ENCODE assay signal across 7 cellular contexts in genomic region chr13:30618186-30618937, GRCh38. TPM values are rescaled to one million over a fixed set of nuclear protein-coding genes. Genes with fewer than 3 reads are reported as not detected.
DNase-seq lines count a peak whose midpoint lies in the region; ATAC-seq, FAIRE-seq and TF ChIP-seq lines count a peak whose summit lies in the region.

No MANE protein-coding gene starts in this region.

- no peak overlapping the region for H2BK15ac ChIP-seq in H9 (ENCODE audit: low read depth, low read length)

- no peak overlapping the region for H4K5ac ChIP-seq in H9 (ENCODE audit: insufficient read length, low read depth, low read length)

- H3K4me1 ChIP-seq in H9 (ENCODE audit: insufficient read depth, low read length) (no peaks in the 10 kb centered on the region), SJSA1 (replicated peaks) (0 out of 2 replicates have a peak, but pooled peaks cover 3% of the 10 kb centered on the region), esophagus muscularis mucosa (peaks cover 19 to 48% (median 42%) of the 10 kb centered on the region in 4 donors), pancreas (peaks cover 13 to 33% (median 21%) of the 10 kb centered on the region in 3 donors)

- H3K4me1 Mint-ChIP-seq in H9 = peaks cover 17% of the 10 kb centered on the region in 2 experiments

- no peak overlapping the region for H3K4me3 Mint-ChIP-seq in H9

- no peak overlapping the region for H2BK12ac ChIP-seq in H9 (ENCODE audit: insufficient read length, low read depth, low read length)

- no peaks in the 10 kb centered on the region for H3K27me3 Mint-ChIP-seq in H9 (ENCODE audit: low read depth)

- no peak overlapping the region for H3T11ph ChIP-seq in H9 (ENCODE audit: low read length)

- peaks cover 3% of the 10 kb centered on the region for H3K79me1 ChIP-seq in H9 (ENCODE audit: insufficient read depth, low read depth, low read length, poor library complexity, severe bottlenecking)

- FAIRE-seq in pancreas (lab: Jason Lieb, UNC) = no peak

- no peaks in the 10 kb centered on the region for H4K20me1 ChIP-seq in H9 (ENCODE audit: control insufficient read depth, insufficient read depth, insufficient read length)

- TF ChIP-seq CTCF in GM06990 (IDR thresholded peaks at IDR 0.05; ENCODE audit: insufficient read depth, low read length, poor library complexity, severe bottlenecking) (no peak), H9 (conservative IDR thresholded peaks at IDR 0.05) (no peak), esophagus muscularis mucosa (IDR thresholded peaks at IDR 0.05) (no peak), pancreas (IDR thresholded peaks at IDR 0.05) (no peak)

- no peak overlapping the region for H2BK5ac ChIP-seq in H9 (ENCODE audit: insufficient read length, low read length)

- H3K36me3 ChIP-seq in GM06990 (ENCODE audit: control insufficient read depth, insufficient read depth, low read length) (peaks cover 2% of the 10 kb centered on the region; the same call in 1 of the 2 replicates), SJSA1 (peaks cover 12% of the 10 kb centered on the region), esophagus muscularis mucosa (peaks cover 2 to 9% (median 6%) of the 10 kb centered on the region in 4 donors), pancreas (no peaks in the 10 kb centered on the region)

- H3K4me3 ChIP-seq in GM06990 (replicated peaks; ENCODE audit: low read depth, low read length) (peak overlapping the region; percentile 98), SJSA1 (peak overlapping the region; percentile 61), esophagus muscularis mucosa (peak overlapping the region; percentile 78 to 95 (median 90)), pancreas (peak overlapping the region; percentile 62 to 67 (median 66))

- H3K14ac ChIP-seq in H9 (ENCODE audit: insufficient read depth, low read length) = no peak overlapping the region

- TF ChIP-seq EP300 in esophagus muscularis mucosa (IDR thresholded peaks at IDR 0.05) = no peak

- no peaks in the 10 kb centered on the region for H3K9me3 Mint-ChIP-seq in H9

- H3K79me2 ChIP-seq in H9 (ENCODE audit: insufficient read depth, low read length) = peaks cover 27% of the 10 kb centered on the region

- no peaks in the 10 kb centered on the region for H3K27me3 ChIP-seq in GM06990 (replicated peaks; ENCODE audit: control insufficient read depth, insufficient read depth, low read length)
- no peaks in the 10 kb centered on the region for H3K27me3 ChIP-seq in H9 (ENCODE audit: insufficient read depth, low read length)
- no peaks in the 10 kb centered on the region for H3K27me3 ChIP-seq in SJSA1 (replicated peaks)
- no peaks in the 10 kb centered on the region for H3K27me3 ChIP-seq in esophagus muscularis mucosa
- no peaks in the 10 kb centered on the region for H3K27me3 ChIP-seq in pancreas

- no peak for TF ChIP-seq POLR2A in esophagus muscularis mucosa (IDR thresholded peaks at IDR 0.05; ENCODE audit: low read depth)

- peak overlapping the region; percentile 98 for H3K4me2 ChIP-seq in H9 (ENCODE audit: insufficient read depth, insufficient read length, low read length)

- peak overlapping the region; percentile 78 for H3K9ac ChIP-seq in H9 (ENCODE audit: extremely low read depth, insufficient read length, low read length)

- no peak for ATAC-seq in pancreas

- H3K27ac Mint-ChIP-seq in H9 = no peak overlapping the region

- no peak overlapping the region for H2BK120ac ChIP-seq in H9 (ENCODE audit: low read depth, low read length, poor library complexity, severe bottlenecking)

- no peak overlapping the region for H2AK5ac ChIP-seq in H9 (ENCODE audit: insufficient read length, low read length)

- DNase-seq in GM06990 (ENCODE audit: extremely low read depth, insufficient read length) (peak; percentile 42), H9 (no peak), SJSA1 (ENCODE audit: low read depth in 1 of 2, low spot score in 2 of 2) (peak in 1 of 2 experiments; percentile 0), esophagus muscularis mucosa (ENCODE audit: extremely low spot score) (no peak), pancreas (peak in 5 of 6 donors; percentile 37 to 58 (median 46)), posterior vena cava (ENCODE audit: low spot score) (no peak)
- DNase-seq in activated T-cell treated with anti-CD3 and anti-CD28 coated beads, Interleukin-2, amount 50 U/mL, for 1 hour = no peak

- no peak overlapping the region for H2BK20ac ChIP-seq in H9 (ENCODE audit: low read depth, low read length, poor library complexity, severe bottlenecking)

- intact Hi-C loops in esophagus muscularis mucosa (cut with DNase I) = loop anchor here (5.0 kb wide), 1 partner anchor 211 kb away; no protein-coding TSS in a partner anchor
- intact Hi-C loops in pancreas (cut with DNase I) = no loop called here
- intact Hi-C loops in posterior vena cava (cut with DNase I) = loop anchor here in 1 of 2 donors (10.0 kb wide), 1 partner anchor 246 kb away; no protein-coding TSS in a partner anchor

- H3K9me3 ChIP-seq in H9 (ENCODE audit: control insufficient read depth, low read depth, low read length) (no peaks in the 10 kb centered on the region), SJSA1 (replicated peaks) (no peaks in the 10 kb centered on the region), esophagus muscularis mucosa (no peaks in the 10 kb centered on the region), pancreas (no peaks in the 10 kb centered on the region)

- peaks cover 6 to 22% (median 12%) of the 10 kb centered on the region in 3 experiments; a peak in 5 of 7 replicates for H3K36me3 Mint-ChIP-seq in H9 (ENCODE audit: insufficient read depth in 1 of 3, low read depth in 3 of 3)

- no peak overlapping the region for H3K23ac ChIP-seq in H9 (ENCODE audit: insufficient read length, low read depth, low read length)

- no peak overlapping the region for H3K56ac ChIP-seq in H9 (ENCODE audit: insufficient read length, low read depth, low read length)

- no peak overlapping the region for H4K91ac ChIP-seq in H9 (ENCODE audit: insufficient read length, low read depth, low read length)

- H2AFZ ChIP-seq in H9 (ENCODE audit: low read length) = no peak overlapping the region

- no peak overlapping the region for H3K4ac ChIP-seq in H9 (ENCODE audit: low read depth, low read length)

- no peak overlapping the region for H3K18ac ChIP-seq in H9 (ENCODE audit: insufficient read length, low read depth, low read length)

- H3K23me2 ChIP-seq in H9 (ENCODE audit: insufficient read length, low read depth, low read length, poor library complexity, severe bottlenecking) = peaks cover 13% of the 10 kb centered on the region

- no peak overlapping the region for H4K8ac ChIP-seq in H9 (replicated peaks; ENCODE audit: insufficient read length, low read depth, low read length)

- no peak overlapping the region for H3K27ac ChIP-seq in H9 (ENCODE audit: insufficient read length, low read depth, low read length)
- H3K27ac ChIP-seq in SJSA1 = peak overlapping the region; percentile 9; the same call in 1 of the 2 replicates
- H3K27ac ChIP-seq in esophagus muscularis mucosa (replicated peaks in 1 of 4) = peak overlapping the region; percentile 90 to 100 (median 98)
- peak overlapping the region; percentile 66 to 100 (median 88) for H3K27ac ChIP-seq in pancreas

- WGBS in H9 (ENCODE audit: extremely low coverage, insufficient read length, low lambda C conversion rate) = no CpG with 5 or more reads among the region's 21 CpGs
- under 1% methylated on average over 21 of the region's 21 CpGs for WGBS in esophagus muscularis mucosa
- 0% methylated on average over 21 of the region's 21 CpGs for WGBS in pancreas, 2 donors

RNA-seq across cellular contexts. Expression of gene USPL1, which starts 0.6 kb away (rescaled TPM):
- total RNA-seq in H9 (2021) = 17.6 and 17.9 TPM in 2 replicates
- 8.0 and 16.3 TPM in 2 replicates for total RNA-seq in SJSA1 (2014; rRNA removed; shearing (Covaris generic))
- total RNA-seq in esophagus muscularis mucosa = 10 to 100 TPM; 13.2 to 21.6 (median 19.4) TPM
- 1 to 10 TPM; 3.5 to 8.7 (median 7.0) TPM for total RNA-seq in pancreas
- polyA plus RNA-seq in pancreas = 10 to 100 TPM in 1 of 2 donors, 1 to 10 TPM in 1; 7.5 to 13.1 TPM
- 10 to 100 TPM; 13.8 to 14.2 TPM for total RNA-seq in posterior vena cava

Comparison
In these comparisons a context has a peak if more than half of its experiments do, and no peak if none do; other contexts are left out.
1. DNase-seq: peak in GM06990 (single experiment) and pancreas (5 of 6); none in H9 (single experiment), esophagus muscularis mucosa (single experiment), posterior vena cava (single experiment) and activated T-cell treated with anti-CD3 and anti-CD28 coated beads, Interleukin-2, amount 50 U/mL, for 1 hour (single experiment).
2. Peak in every context shown above with its lines, with median percentiles within 50 percentile points of each other: H3K4me3 ChIP-seq.